13 cellular contexts compared by ENCODE assay signal in genomic region chr7:29145553-29146081, GRCh38. TPM values are rescaled to one million over a fixed set of nuclear protein-coding genes. Genes with fewer than 3 reads are reported as not detected.
DNase-seq lines count a peak whose midpoint lies in the region; ATAC-seq lines count a peak whose summit lies in the region.
"Had no signal": no experiment of that assay in that cellular context is flagged by ENCODE, and none has a peak within 500 bp of the region (broad histone marks: within the 10 kb centered on the region; RNA-seq: fewer than 3 reads in every experiment).

No MANE protein-coding gene starts in this region.

- in situ Hi-C loops in G401 (cut with HindIII; ENCODE audit: low sequenced_read_pairs): no loop called here

- no peak overlapping the region for H3K27ac Mint-ChIP-seq in T-cell

- POLR2A ChIA-PET in T-cell (lab: Charles Lee): no interaction called here

- H3K4me3 ChIP-seq in SK-N-MC: peak overlapping the region; percentile 92
- peak overlapping the region; percentile 77 for H3K4me3 ChIP-seq in iPS-18a (ENCODE audit: low read length)
- H3K4me3 ChIP-seq in rectal smooth muscle tissue (ENCODE audit: low read length): peak overlapping the region; percentile 54
- H3K4me3 ChIP-seq: mucosa of descending colon had no signal

- peaks cover 20% of the 10 kb centered on the region for H3K36me3 ChIP-seq in SK-N-MC (ENCODE audit: insufficient read depth, low read length)
- no peaks in the 10 kb centered on the region for H3K36me3 ChIP-seq in iPS-18a (ENCODE audit: control insufficient read depth, low read depth, low read length)
- H3K36me3 ChIP-seq in rectal smooth muscle tissue (ENCODE audit: control insufficient read depth, insufficient read depth, low read length): no peaks in the 10 kb centered on the region

- H3K27me3 ChIP-seq in iPS-18a (ENCODE audit: control insufficient read depth, insufficient read depth, low read length) (peaks cover 30% of the 10 kb centered on the region), rectal smooth muscle tissue (ENCODE audit: control insufficient read depth, insufficient read depth, low read length) (peaks cover 7% of the 10 kb centered on the region)

- H3K36me3 Mint-ChIP-seq in T-cell: no peaks in the 10 kb centered on the region

- H3K9me3 Mint-ChIP-seq in T-cell: no peaks in the 10 kb centered on the region

- H3K4me3 Mint-ChIP-seq in T-cell: no peak overlapping the region

- CTCF ChIA-PET in T-cell (lab: Charles Lee): no interaction called here

- DNase-seq in G401 (ENCODE audit: low spot score): peak; percentile 40
- DNase-seq in SK-N-MC (ENCODE audit: low read depth, low spot score): no peak
- no peak for DNase-seq in UCSD-AML1 (lab: John Stamatoyannopoulos, UW; ENCODE audit: unreplicated experiment)
- DNase-seq in T-cell: no peak
- no peak for DNase-seq in pons (ENCODE audit: low spot score)
- DNase-seq in NCI-H1105 treated with DMSO at 0.1 percent for 48 hours (lab: John Stamatoyannopoulos, UW): no peak
- DNase-seq: GOT3, NCI-H446, T1000 had no signal

- H3K9me3 ChIP-seq in SK-N-MC (ENCODE audit: low read depth, low read length): no peaks in the 10 kb centered on the region
- H3K9me3 ChIP-seq in iPS-18a (ENCODE audit: control insufficient read depth, low read depth, low read length): no peaks in the 10 kb centered on the region
- H3K9me3 ChIP-seq: mucosa of descending colon had no signal

- H3K4me1 Mint-ChIP-seq in T-cell: peaks cover 0 to 10% (median 8%) of the 10 kb centered on the region in 3 donors

- H3K4me1 ChIP-seq in iPS-18a (ENCODE audit: control insufficient read depth, low read depth, low read length) (peaks cover 8% of the 10 kb centered on the region), rectal smooth muscle tissue (ENCODE audit: control insufficient read depth, insufficient read depth, low read length) (peaks cover 3% of the 10 kb centered on the region)

- H3K9ac ChIP-seq in SK-N-MC (ENCODE audit: insufficient read length) (peak overlapping the region; percentile 86), iPS-18a (ENCODE audit: low read length) (peak overlapping the region; percentile 54), rectal smooth muscle tissue (ENCODE audit: low read length) (no peak overlapping the region)

- H3K27ac ChIP-seq in SK-N-MC (peak overlapping the region; percentile 44; the same call in 1 of the 2 replicates), iPS-18a (ENCODE audit: low read length) (no peak overlapping the region), rectal smooth muscle tissue (ENCODE audit: low read depth, low read length) (no peak overlapping the region)
- H3K27ac ChIP-seq: epithelial cell of prostate had no signal

- H3K27me3 Mint-ChIP-seq in T-cell: peaks cover 15 to 43% of the 10 kb centered on the region in 2 donors

- no peak for ATAC-seq in T-cell (replicated peaks in 1 of 4)

RNA-seq across cellular contexts. Expression of gene CPVL, which starts 0.7 kb away (rescaled TPM):
- total RNA-seq in G401 (2014; rRNA removed; shearing (Covaris generic)): not detected in 2 replicates
- 1 to 10 TPM in 2 of 5 donors, under 1 TPM in 3; 0.47 to 1.6 (median 0.66) TPM for total RNA-seq in T-cell

RNA-seq across cellular contexts. Expression of gene CHN2, which starts 49.0 kb away (rescaled TPM):
- not detected in 2 replicates for total RNA-seq in G401 (2014; rRNA removed; shearing (Covaris generic))
- total RNA-seq in T-cell: 1 to 10 TPM; 4.5 to 9.0 (median 6.6) TPM
